Comparison of ENCODE assay signal across 8 cellular contexts in genomic region chr4:118279920-118280432, GRCh38.
DNase-seq lines count a peak whose midpoint lies in the region; ATAC-seq, FAIRE-seq and TF ChIP-seq lines count a peak whose summit lies in the region.

No MANE protein-coding gene starts in this region.

- peaks cover 37% of the 10 kb centered on the region for H3K4me1 Mint-ChIP-seq in activated CD8-positive, alpha-beta memory T cell treated with anti-CD3 and anti-CD28 coated beads, Interleukin-2, amount 10 ng/mL, durations not matched to agents 7 days and 5 days
- H3K4me1 Mint-ChIP-seq in activated CD4-positive, alpha-beta memory T cell treated with anti-CD3 and anti-CD28 coated beads, Interleukin-2, amount 10 ng/mL, durations not matched to agents 7 days and 5 days, result peaks cover 43% of the 10 kb centered on the region

- H3K27ac ChIP-seq in iPS-18a (ENCODE audit: low read length) (peak overlapping the region; percentile 14), testis (peak overlapping the region in 1 of 2 donors; percentile 95)

- no peaks in the 10 kb centered on the region for H3K9me3 Mint-ChIP-seq in activated CD8-positive, alpha-beta memory T cell treated with anti-CD3 and anti-CD28 coated beads, Interleukin-2, amount 10 ng/mL, durations not matched to agents 7 days and 5 days (ENCODE audit: low read depth)
- H3K9me3 Mint-ChIP-seq in activated CD4-positive, alpha-beta memory T cell treated with anti-CD3 and anti-CD28 coated beads, Interleukin-2, amount 10 ng/mL, durations not matched to agents 7 days and 5 days, result no peaks in the 10 kb centered on the region

- peaks cover 25% of the 10 kb centered on the region for H3K36me3 ChIP-seq in iPS-18a (ENCODE audit: control insufficient read depth, low read depth, low read length)
- H3K36me3 ChIP-seq in testis (ENCODE audit: low read depth, missing control alignments), result no peaks in the 10 kb centered on the region

- H3K27me3 ChIP-seq in iPS-18a (ENCODE audit: control insufficient read depth, insufficient read depth, low read length) (no peaks in the 10 kb centered on the region), testis (no peaks in the 10 kb centered on the region)

- peak overlapping the region; percentile 99 for H3K27ac Mint-ChIP-seq in activated CD8-positive, alpha-beta memory T cell treated with anti-CD3 and anti-CD28 coated beads, Interleukin-2, amount 10 ng/mL, durations not matched to agents 7 days and 5 days
- peak overlapping the region; percentile 89 for H3K27ac Mint-ChIP-seq in activated CD4-positive, alpha-beta memory T cell treated with anti-CD3 and anti-CD28 coated beads, Interleukin-2, amount 10 ng/mL, durations not matched to agents 7 days and 5 days

- FAIRE-seq in urothelium cell line (lab: Jason Lieb, UNC), result no peak

- no peak for TF ChIP-seq POLR2A in testis (IDR thresholded peaks at IDR 0.05)

- DNase-seq in activated CD8-positive, alpha-beta memory T cell treated with anti-CD3 and anti-CD28 coated beads, Interleukin-2, amount 10 ng/mL, durations not matched to agents 7 days and 5 days, result no peak
- no peak for DNase-seq in activated CD8-positive, alpha-beta memory T cell treated with anti-CD3 and anti-CD28 coated beads, Interleukin-2, amount 50 U/mL, for 4 hours
- DNase-seq in activated CD4-positive, alpha-beta memory T cell treated with anti-CD3 and anti-CD28 coated beads, Interleukin-2, amount 10 ng/mL, durations not matched to agents 7 days and 5 days, result no peak
- DNase-seq in testis, result no peak
- no peak for DNase-seq in urothelium cell line (ENCODE audit: low spot score)

- TF ChIP-seq CTCF in testis (IDR thresholded peaks at IDR 0.05), result no peak

- POLR2A ChIA-PET in activated CD4-positive, alpha-beta memory T cell treated with anti-CD3 and anti-CD28 coated beads, Interleukin-2, amount 10 ng/mL, durations not matched to agents 7 days and 5 days (lab: Charles Lee), result no interaction called here

- peak overlapping the region; percentile 91 for H3K9ac ChIP-seq in iPS-18a (ENCODE audit: low read length)

- H3K9me3 ChIP-seq in iPS-18a (ENCODE audit: control insufficient read depth, low read depth, low read length) (no peaks in the 10 kb centered on the region), testis (no peaks in the 10 kb centered on the region)

- peak overlapping the region; percentile 74 for H3K4me3 ChIP-seq in iPS-18a (ENCODE audit: low read length)
- H3K4me3 ChIP-seq in testis, result peak overlapping the region; percentile 81 to 84

- CTCF ChIA-PET in activated CD8-positive, alpha-beta memory T cell treated with anti-CD3 and anti-CD28 coated beads, Interleukin-2, amount 10 ng/mL, durations not matched to agents 7 days and 5 days (lab: Charles Lee), result interaction anchor here (1.1 to 1.5 kb wide), 2 partner anchors 72 to 75 kb away, joined by 4 to 6 read pairs; partner anchors contain the start of gene PRSS12
- CTCF ChIA-PET in activated CD4-positive, alpha-beta memory T cell treated with anti-CD3 and anti-CD28 coated beads, Interleukin-2, amount 10 ng/mL, durations not matched to agents 7 days and 5 days (lab: Charles Lee), result interaction anchor here (1.0 to 1.5 kb wide), 2 partner anchors 73 kb away, joined by 6 read pairs; partner anchors contain the start of gene PRSS12

- H3K36me3 Mint-ChIP-seq in activated CD8-positive, alpha-beta memory T cell treated with anti-CD3 and anti-CD28 coated beads, Interleukin-2, amount 10 ng/mL, durations not matched to agents 7 days and 5 days, result peaks cover 40% of the 10 kb centered on the region
- peaks cover 32% of the 10 kb centered on the region for H3K36me3 Mint-ChIP-seq in activated CD4-positive, alpha-beta memory T cell treated with anti-CD3 and anti-CD28 coated beads, Interleukin-2, amount 10 ng/mL, durations not matched to agents 7 days and 5 days (ENCODE audit: low read depth)

- no peak for ATAC-seq in activated CD8-positive, alpha-beta memory T cell treated with anti-CD3 and anti-CD28 coated beads, Interleukin-2, amount 10 ng/mL, durations not matched to agents 7 days and 5 days
- no peak for ATAC-seq in GM19455 (IDR thresholded peaks at IDR 0.05; ENCODE audit: unreplicated experiment)
- no peak for ATAC-seq in HG03108 (IDR thresholded peaks at IDR 0.05; ENCODE audit: unreplicated experiment)

- H3K4me1 ChIP-seq in iPS-18a (ENCODE audit: control insufficient read depth, low read depth, low read length) (peaks cover 13% of the 10 kb centered on the region), testis (peaks cover 5% of the 10 kb centered on the region)

- peak overlapping the region; percentile 96 for H3K4me3 Mint-ChIP-seq in activated CD8-positive, alpha-beta memory T cell treated with anti-CD3 and anti-CD28 coated beads, Interleukin-2, amount 10 ng/mL, durations not matched to agents 7 days and 5 days
- H3K4me3 Mint-ChIP-seq in activated CD4-positive, alpha-beta memory T cell treated with anti-CD3 and anti-CD28 coated beads, Interleukin-2, amount 10 ng/mL, durations not matched to agents 7 days and 5 days, result peak overlapping the region; percentile 93

- WGBS in testis, 2 donors, result 20 to 35% methylated on average over 2 of the region's 2 CpGs

- intact Hi-C loops in testis (cut with DNase I; ENCODE audit: low total_unique reads), result no loop called here

- H3K27me3 Mint-ChIP-seq in activated CD8-positive, alpha-beta memory T cell treated with anti-CD3 and anti-CD28 coated beads, Interleukin-2, amount 10 ng/mL, durations not matched to agents 7 days and 5 days, result no peaks in the 10 kb centered on the region
- no peaks in the 10 kb centered on the region for H3K27me3 Mint-ChIP-seq in activated CD4-positive, alpha-beta memory T cell treated with anti-CD3 and anti-CD28 coated beads, Interleukin-2, amount 10 ng/mL, durations not matched to agents 7 days and 5 days
